35 cellular contexts compared by ENCODE assay signal in genomic region chr4:78386679-78387078, GRCh38.
"Had no signal": no experiment of that assay in that cellular context is flagged by ENCODE, and none has a peak within 500 bp of the region (broad histone marks: within the 10 kb centered on the region; RNA-seq: fewer than 3 reads in every experiment).

No MANE protein-coding gene starts in this region.

- H3K4me3 ChIP-seq: MG63 had no signal

- H3K27me3 ChIP-seq: MG63 had no signal

- H3K27ac ChIP-seq: KMS-11 had no signal

- H3K9me3 ChIP-seq: MG63 had no signal

- DNase-seq: Karpas-422, Kasumi-1, KBM-7, KG1, MG63, MM.1S, MV-4-11, NCI-H1048, NCI-H1092, NCI-H1092 treated with DMSO at 0.1 percent for 48 hours, NCI-H1105, NCI-H1105 treated with DMSO at 0.1 percent for 48 hours, NCI-H1417, NCI-H1417 treated with DMSO at 0.1 percent for 48 hours, NCI-H1436, NCI-H1436 treated with DMSO at 0.1 percent for 48 hours, NCI-H146, NCI-H1694, NCI-H1694 treated with DMSO at 0.1 percent for 48 hours, NCI-H187, NCI-H187 treated with DMSO at 0.1 percent for 48 hours, NCI-H1930, NCI-H2029, NCI-H2029 treated with DMSO at 0.1 percent for 48 hours, NCI-H2081, NCI-H2081 treated with DMSO at 0.1 percent for 48 hours, NCI-H2107, NCI-H2171, NCI-H2171 treated with DMSO at 0.1 percent for 48 hours, NCI-H2227 treated with DMSO at 0.1 percent for 48 hours, NCI-H226, NCI-H345, NCI-H446, NCI-H446 treated with DMSO at 0.1 percent for 48 hours had no signal

- H3K36me3 ChIP-seq: MG63 had no signal
